Comparison of ENCODE assay signal across 29 cellular contexts in genomic region chr19:16170134-16170533, GRCh38. TPM values are rescaled to one million over a fixed set of nuclear protein-coding genes. Genes with fewer than 3 reads are reported as not detected.
"Had no signal": no experiment of that assay in that cellular context is flagged by ENCODE, and none has a peak within 500 bp of the region (broad histone marks: within the 10 kb centered on the region; RNA-seq: fewer than 3 reads in every experiment).

No MANE protein-coding gene starts in this region.

- H3K27ac ChIP-seq: colonic mucosa, esophagus squamous epithelium, heart right ventricle, lower lobe of right lung, parathyroid adenoma, prostate gland, right atrium auricular region, testis, tibial artery, upper lobe of left lung had no signal

- H3K9me3 Mint-ChIP-seq: neural crest cell had no signal

- H3K4me3 ChIP-seq: colonic mucosa, esophagus squamous epithelium, heart right ventricle, lower lobe of right lung, prostate gland, right atrium auricular region, smooth muscle cell, testis, tibial artery, upper lobe of left lung had no signal

- H3K36me3 ChIP-seq: colonic mucosa, esophagus squamous epithelium, heart right ventricle, lower lobe of right lung, prostate gland, right atrium auricular region, tibial artery, upper lobe of left lung had no signal

- DNase-seq: colonic mucosa; dermis blood vessel endothelial cell; effector memory CD4-positive, alpha-beta T cell; esophagus squamous epithelium; foreskin melanocyte; glutamatergic neuron; heart right ventricle; hippocampal formation; islet precursor cell; kidney glomerular epithelial cell; left ventricle myocardium superior; lower lobe of right lung; naive thymus-derived CD8-positive, alpha-beta T cell; stimulated activated CD4-positive, alpha-beta T cell treated with anti-CD3 and anti-CD28 coated beads, Interleukin-12 subunit alpha, Interleukin-12 subunit beta, amount 100 ng/mL, for 4 hours; stimulated activated CD4-positive, alpha-beta T cell treated with anti-CD3 and anti-CD28 coated beads, Interleukin-1b, Interleukin-23, amount 100 ng/mL, for 48 hours; stimulated activated CD4-positive, alpha-beta T cell treated with anti-CD3 and anti-CD28 coated beads, Interleukin-4, amount 100 ng/mL, for 1 hour; stimulated activated CD8-positive, alpha-beta memory T cell treated with anti-CD3 and anti-CD28 coated beads, Interleukin-4, amount 100 ng/mL, for 48 hours; stimulated activated naive CD8-positive, alpha-beta T cell treated with anti-CD3 and anti-CD28 coated beads, Interleukin-15, Interleukin-2, amounts not matched to agents 100 U/mL and 50 U/mL, for 24 hours; substantia nigra; testis; tibial artery; upper lobe of left lung had no signal

- ATAC-seq: heart right ventricle; left ventricle myocardium superior; lower lobe of right lung; naive thymus-derived CD8-positive, alpha-beta T cell; sciatic nerve; stimulated activated naive CD8-positive, alpha-beta T cell treated with anti-CD3 and anti-CD28 coated beads, Interleukin-15, Interleukin-2, amounts not matched to agents 100 U/mL and 50 U/mL, for 24 hours had no signal

- H3K27me3 ChIP-seq: colonic mucosa, esophagus squamous epithelium, right atrium auricular region, testis, upper lobe of left lung had no signal

- H3K4me2 ChIP-seq: smooth muscle cell had no signal

- H3K9me3 ChIP-seq: colonic mucosa, lower lobe of right lung, prostate gland, testis, tibial artery, upper lobe of left lung had no signal

- H3K4me1 Mint-ChIP-seq: neural crest cell had no signal

- H3K79me2 ChIP-seq: parathyroid adenoma had no signal

- H3K4me1 ChIP-seq: colonic mucosa, lower lobe of right lung, parathyroid adenoma, prostate gland, right atrium auricular region, testis, tibial artery, upper lobe of left lung had no signal

- H3K27me3 Mint-ChIP-seq: naive thymus-derived CD8-positive, alpha-beta T cell had no signal

- H3K4me3 Mint-ChIP-seq: naive thymus-derived CD8-positive, alpha-beta T cell; neural crest cell had no signal

- H2AFZ ChIP-seq: parathyroid adenoma had no signal

- H3K9ac ChIP-seq: parathyroid adenoma had no signal

RNA-seq across cellular contexts. Expression of gene CIB3, which starts 3.2 kb away (rescaled TPM):
- polyA plus RNA-seq: endothelial cell of umbilical vein; heart right ventricle; naive thymus-derived CD8-positive, alpha-beta T cell; smooth muscle cell had no signal

RNA-seq across cellular contexts. Expression of gene HSH2D, which starts 26.6 kb away (rescaled TPM):
- polyA plus RNA-seq: endothelial cell of umbilical vein had no signal
